Comparison of ENCODE assay signal across 8 cellular contexts in the genomic region with DNA sequence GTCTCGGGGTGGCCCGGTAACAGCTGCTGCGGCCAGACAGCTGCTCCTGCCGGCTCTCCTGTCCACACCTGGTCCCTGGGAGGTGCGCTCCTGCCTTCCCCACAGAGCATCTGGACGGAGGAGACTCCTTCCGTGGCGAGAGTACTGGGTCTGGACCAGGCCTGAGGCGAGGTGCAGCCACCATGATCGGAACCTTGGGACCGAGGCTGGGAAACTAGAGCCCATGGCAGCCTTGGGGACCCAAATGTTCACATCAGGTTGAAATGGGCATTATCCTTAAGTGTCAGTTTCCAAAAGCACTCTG. TPM values are rescaled to one million over a fixed set of nuclear protein-coding genes. Genes with fewer than 3 reads are reported as not detected.
DNase-seq lines count a peak whose midpoint lies in the region; ATAC-seq and TF ChIP-seq lines count a peak whose summit lies in the region.

No MANE protein-coding gene starts in this region.

- peak; percentile 13 for DNase-seq in A673 (ENCODE audit: low spot score)
- DNase-seq in Panc1 (ENCODE audit: low read depth, low spot score), result no peak
- no peak for DNase-seq in epithelial cell of prostate (ENCODE audit: low read depth, low spot score)
- DNase-seq in activated effector memory CD4-positive, alpha-beta T cell treated with anti-CD3 and anti-CD28 coated beads, Interleukin-2, amount 50 U/mL, for 16 hours, result no peak
- DNase-seq in SKM-1 (lab: John Stamatoyannopoulos, UW; ENCODE audit: unreplicated experiment), result no peak
- DNase-seq in glomerular visceral epithelial cell (ENCODE audit: extremely low spot score), result no peak

- BruUV-seq in A673 (replicated peaks; lab: Mats Ljungman, UMichigan) (no TSS peak), Panc1 (replicated peaks; lab: Mats Ljungman, UMichigan) (no TSS peak)

- H3K4me3 ChIP-seq in A673 (ENCODE audit: low read depth, low read length, poor library complexity, severe bottlenecking) (peak overlapping the region; percentile 79), Panc1 (ENCODE audit: low read depth in 2 of 2, low read length in 2 of 2) (peak overlapping the region; percentile 91 to 99), neutrophil (ENCODE audit: low read depth in 1 of 2, low read length in 1 of 2) (peak overlapping the region; percentile 83 to 95)

- CTCF ChIA-PET in A673 (lab: Charles Lee), result no interaction called here
- CTCF ChIA-PET in Panc1 (lab: Charles Lee), result no interaction called here

- intact Hi-C loops in A673 (cut with micrococcal nuclease; ENCODE audit: unreplicated experiment) (no loop called here), Panc1 (cut with micrococcal nuclease; ENCODE audit: unreplicated experiment) (no loop called here)

- peak overlapping the region; percentile 88 for H3K27ac ChIP-seq in A673 (ENCODE audit: low read depth, low read length, poor library complexity, severe bottlenecking)
- peak overlapping the region; percentile 93 for H3K27ac ChIP-seq in Panc1 (ENCODE audit: low read length)
- H3K27ac ChIP-seq in epithelial cell of prostate, result peak overlapping the region; percentile 79
- H3K27ac ChIP-seq in neutrophil, result peak overlapping the region; percentile 95

- POLR2A ChIA-PET in A673 (lab: Charles Lee; ENCODE audit: low non-redundant PET) (no interaction called here), Panc1 (lab: Charles Lee) (no interaction called here)

- H3K36me3 ChIP-seq in A673 (ENCODE audit: insufficient read depth, low read length, poor library complexity, severe bottlenecking), result no peaks in the 10 kb centered on the region
- peaks cover 8% of the 10 kb centered on the region for H3K36me3 ChIP-seq in Panc1 (ENCODE audit: control insufficient read depth, insufficient read depth, low read length)
- peaks cover 3% of the 10 kb centered on the region for H3K36me3 ChIP-seq in neutrophil

- peak; percentile 27 for ATAC-seq in GM21381 (IDR thresholded peaks at IDR 0.05; ENCODE audit: unreplicated experiment)
- peak; percentile 20 for ATAC-seq in Panc1

- H3K9me3 ChIP-seq in A673 (ENCODE audit: low read depth, low read length, poor library complexity, severe bottlenecking) (no peaks in the 10 kb centered on the region), Panc1 (ENCODE audit: control insufficient read depth, insufficient read depth, low read depth, low read length) (no peaks in the 10 kb centered on the region), neutrophil (no peaks in the 10 kb centered on the region)

- H3K27me3 ChIP-seq in A673 (replicated peaks; ENCODE audit: insufficient read depth, low read depth, low read length, poor library complexity) (no peaks in the 10 kb centered on the region), Panc1 (ENCODE audit: control insufficient read depth, insufficient read depth, low read length) (no peaks in the 10 kb centered on the region), neutrophil (no peaks in the 10 kb centered on the region)

- in situ Hi-C loops in Panc1 (cut with HindIII; ENCODE audit: low pct_unique_long_range_greater_than_20kb, low sequenced_read_pairs), result no loop called here

- no peak for TF ChIP-seq CTCF in A673 (conservative IDR thresholded peaks at IDR 0.05; ENCODE audit: low read depth, low read length)
- TF ChIP-seq CTCF in Panc1 (IDR thresholded peaks at IDR 0.05), result no peak
- no peak for TF ChIP-seq CTCF in neutrophil (IDR thresholded peaks at IDR 0.05)

- H3K4me1 ChIP-seq in A673 (ENCODE audit: insufficient read depth, low read length, poor library complexity, severe bottlenecking) (peaks cover 20% of the 10 kb centered on the region), Panc1 (ENCODE audit: control insufficient read depth, insufficient read depth, low read length) (peaks cover 26% of the 10 kb centered on the region), neutrophil (ENCODE audit: control insufficient read depth in 1 of 2, insufficient read depth in 1 of 2, low read depth in 1 of 2, low read length in 1 of 2) (peaks cover 24 to 28% of the 10 kb centered on the region in 2 experiments)

RNA-seq across cellular contexts. Expression of gene GIGYF2, which starts 0.6 kb away (rescaled TPM):
- total RNA-seq in A673 (2021), result 62.8 and 67.3 TPM in 2 replicates
- 68.3 TPM for total RNA-seq in Panc1 (2021; ENCODE audit: unreplicated experiment)
- polyA plus RNA-seq in Panc1 (2012; ENCODE audit: insufficient read length), result 70.5 TPM
